ENCODE assay signal across 8 cellular contexts in the genomic region with DNA sequence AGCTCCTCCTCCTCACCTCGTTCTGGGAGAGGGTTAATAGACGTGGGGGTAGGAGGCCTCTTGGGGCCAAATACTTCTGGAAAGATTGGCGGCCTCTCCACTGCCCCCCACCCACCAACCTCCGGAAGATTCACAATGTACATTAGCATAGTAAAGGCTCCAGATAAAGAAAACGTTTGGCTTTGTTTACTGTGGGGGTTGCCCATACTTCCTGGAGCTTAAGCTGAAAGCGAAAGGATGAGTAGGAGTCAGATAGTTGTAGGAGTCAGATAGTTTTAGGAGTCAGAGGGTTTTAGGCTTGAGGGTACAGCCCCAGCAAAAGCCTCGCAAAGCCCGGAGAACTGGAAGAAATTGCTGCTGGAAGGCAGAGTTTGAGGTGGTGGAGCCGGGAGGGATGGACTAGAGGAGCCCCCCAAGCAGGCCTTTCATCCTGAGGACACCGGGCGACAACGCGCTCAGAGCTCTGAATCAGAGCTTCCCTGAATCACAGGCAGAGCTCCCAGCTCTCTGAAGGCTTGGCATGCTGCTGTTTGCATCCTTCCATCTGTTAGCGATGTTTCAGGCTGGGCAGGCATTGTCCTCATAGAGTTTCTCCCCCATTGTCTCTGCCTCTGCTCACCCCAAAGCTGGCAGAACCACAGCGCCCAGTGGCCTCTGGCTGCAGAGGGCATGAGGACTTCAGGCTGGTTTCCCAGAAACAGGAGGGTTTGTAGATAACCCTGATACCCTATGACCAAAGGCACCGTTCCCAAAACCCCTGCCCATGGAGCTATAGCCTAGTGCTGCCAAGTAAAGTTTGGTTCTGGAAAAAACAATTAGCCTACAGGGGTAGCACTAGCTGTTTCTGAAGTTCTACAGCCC.
A peak's percentile ranks its signal among the peaks of the same experiment; 100 is the strongest.
DNase-seq lines count a peak whose midpoint lies in the region; ATAC-seq lines count a peak whose summit lies in the region.

No MANE protein-coding gene starts in this region.

- H3K9me3 Mint-ChIP-seq in activated CD8-positive, alpha-beta T cell treated with anti-CD3 and anti-CD28 coated beads, Interleukin-2, amount 10 ng/mL, durations not matched to agents 7 days and 5 days (ENCODE audit: insufficient read depth) = no peaks in the 10 kb centered on the region

- H3K4me1 ChIP-seq in HAP-1 = peaks cover 18% of the 10 kb centered on the region
- peaks cover 33% of the 10 kb centered on the region; the same call in 1 of the 2 replicates for H3K4me1 ChIP-seq in iPS-20b (ENCODE audit: insufficient read depth, low read length)

- H3K4me1 Mint-ChIP-seq in activated CD8-positive, alpha-beta T cell treated with anti-CD3 and anti-CD28 coated beads, Interleukin-2, amount 10 ng/mL, durations not matched to agents 7 days and 5 days (ENCODE audit: low read depth) = peaks cover 27% of the 10 kb centered on the region

- in situ Hi-C loops in HAP-1 (cut with MboI; ENCODE audit: low sequenced_read_pairs) = no loop called here

- POLR2A ChIA-PET in activated CD8-positive, alpha-beta T cell treated with anti-CD3 and anti-CD28 coated beads, Interleukin-2, amount 10 ng/mL, durations not matched to agents 7 days and 5 days (lab: Charles Lee) = interaction anchor here (1.3 to 4.0 kb wide), 4 partner anchors 38 to 193 kb away, joined by 3 to 25 read pairs (median 5); no protein-coding TSS in a partner anchor

- DNase-seq in AG08396 (ENCODE audit: low spot score) (peak; percentile 49), HAP-1 (ENCODE audit: low spot score in 2 of 2) (peak; percentile 82), dermis blood vessel endothelial cell (no peak), activated gamma-delta T cell treated with Interleukin-2 at 50 U/mL for 16 hours (no peak)
- DNase-seq in activated CD8-positive, alpha-beta T cell treated with anti-CD3 and anti-CD28 coated beads, Interleukin-2, amount 10 ng/mL, durations not matched to agents 7 days and 5 days = no peak

- H3K27me3 Mint-ChIP-seq in activated CD8-positive, alpha-beta T cell treated with anti-CD3 and anti-CD28 coated beads, Interleukin-2, amount 10 ng/mL, durations not matched to agents 7 days and 5 days (ENCODE audit: low read depth) = peaks cover 9% of the 10 kb centered on the region

- H3K27ac Mint-ChIP-seq in activated CD8-positive, alpha-beta T cell treated with anti-CD3 and anti-CD28 coated beads, Interleukin-2, amount 10 ng/mL, durations not matched to agents 7 days and 5 days = peak overlapping the region; percentile 57

- H3K4me3 ChIP-seq in HAP-1 = no peak overlapping the region
- H3K4me3 ChIP-seq in iPS-20b (ENCODE audit: low read length) = peak overlapping the region; percentile 59; the same call in 1 of the 2 replicates

- ATAC-seq in activated CD8-positive, alpha-beta T cell treated with anti-CD3 and anti-CD28 coated beads, Interleukin-2, amount 10 ng/mL, durations not matched to agents 7 days and 5 days = peak; percentile 53
- ATAC-seq in GM21528 (IDR thresholded peaks at IDR 0.05; ENCODE audit: low FRiP score, unreplicated experiment) = no peak
- ATAC-seq in GM21825 (IDR thresholded peaks at IDR 0.05; ENCODE audit: unreplicated experiment) = no peak

- H3K27ac ChIP-seq in iPS-20b (ENCODE audit: low read length) = peak overlapping the region; percentile 52

- no peaks in the 10 kb centered on the region for H3K27me3 ChIP-seq in HAP-1 (ENCODE audit: low read depth)
- peaks cover 10% of the 10 kb centered on the region for H3K27me3 ChIP-seq in iPS-20b (ENCODE audit: insufficient read depth, low read length)

- CTCF ChIA-PET in activated CD8-positive, alpha-beta T cell treated with anti-CD3 and anti-CD28 coated beads, Interleukin-2, amount 10 ng/mL, durations not matched to agents 7 days and 5 days (lab: Charles Lee) = interaction anchor here (1.3 to 2.5 kb wide), 4 partner anchors 37 to 248 kb away, joined by 3 to 13 read pairs (median 8); no protein-coding TSS in a partner anchor

- no peaks in the 10 kb centered on the region; the same call in 1 of the 2 replicates for H3K9me3 ChIP-seq in HAP-1
- no peaks in the 10 kb centered on the region for H3K9me3 ChIP-seq in iPS-20b (ENCODE audit: insufficient read depth, low read depth, low read length)

- H3K9ac ChIP-seq in iPS-20b (ENCODE audit: low read depth, low read length) = peak overlapping the region; percentile 85

- H3K36me3 ChIP-seq in HAP-1 (replicated peaks) (no peaks in the 10 kb centered on the region), iPS-20b (ENCODE audit: insufficient read depth, low read depth, low read length) (no peaks in the 10 kb centered on the region)

- no peak overlapping the region for H3K4me3 Mint-ChIP-seq in activated CD8-positive, alpha-beta T cell treated with anti-CD3 and anti-CD28 coated beads, Interleukin-2, amount 10 ng/mL, durations not matched to agents 7 days and 5 days

- no peaks in the 10 kb centered on the region for H3K36me3 Mint-ChIP-seq in activated CD8-positive, alpha-beta T cell treated with anti-CD3 and anti-CD28 coated beads, Interleukin-2, amount 10 ng/mL, durations not matched to agents 7 days and 5 days (ENCODE audit: low read depth)

Comparison
In these comparisons a context has a peak if more than half of its experiments do, and no peak if none do; other contexts are left out.
1. DNase-seq: peak in AG08396 (single experiment) and HAP-1 (2 of 2); none in activated CD8-positive, alpha-beta T cell treated with anti-CD3 and anti-CD28 coated beads, Interleukin-2, amount 10 ng/mL, durations not matched to agents 7 days and 5 days (single experiment), dermis blood vessel endothelial cell (single experiment) and activated gamma-delta T cell treated with Interleukin-2 at 50 U/mL for 16 hours (single experiment).